16 cellular contexts compared by ENCODE assay signal in the genomic region with DNA sequence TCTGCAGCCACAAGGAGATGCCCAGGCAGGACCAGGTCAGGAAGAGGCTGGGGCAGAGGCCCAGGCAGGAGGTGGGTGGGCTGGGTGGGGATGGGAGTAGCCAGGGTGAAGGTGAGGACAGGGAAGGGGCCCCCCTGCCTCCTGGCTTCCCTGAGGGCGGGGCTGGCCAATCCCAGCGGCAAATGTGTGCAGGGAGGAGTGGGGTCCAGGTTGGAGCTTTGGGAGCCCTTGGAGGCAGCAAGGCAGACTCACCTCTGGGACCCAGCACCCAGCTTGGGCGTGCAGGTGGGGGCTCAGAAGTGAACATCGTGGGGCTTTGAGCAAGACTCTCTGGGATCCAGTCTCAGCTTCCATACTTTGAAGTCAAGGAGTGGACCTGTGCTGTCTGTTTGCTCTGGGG. TPM values are rescaled to one million over a fixed set of nuclear protein-coding genes. Genes with fewer than 3 reads are reported as not detected.
DNase-seq lines count a peak whose midpoint lies in the region; ATAC-seq and TF ChIP-seq lines count a peak whose summit lies in the region.
"Had no signal": no experiment of that assay in that cellular context is flagged by ENCODE, and none has a peak within 500 bp of the region (broad histone marks: within the 10 kb centered on the region; RNA-seq: fewer than 3 reads in every experiment).

No MANE protein-coding gene starts in this region.

- H3K4me1 Mint-ChIP-seq in activated T-cell treated with anti-CD3 and anti-CD28 coated beads, Interleukin-2, amount 50 U/mL, for 72 hours (ENCODE audit: low read depth): no peaks in the 10 kb centered on the region
- H3K4me1 Mint-ChIP-seq in activated T-cell treated with anti-CD3 and anti-CD28 coated beads, Interleukin-2, amount 50 U/mL, for 4 hours (ENCODE audit: low read depth): peaks cover 5% of the 10 kb centered on the region
- peaks cover 0 to 15% (median 8%) of the 10 kb centered on the region in 4 donors for H3K4me1 Mint-ChIP-seq in CD4-positive, CD25-positive, alpha-beta regulatory T cell
- H3K4me1 Mint-ChIP-seq in activated naive CD8-positive, alpha-beta T cell treated with anti-CD3 and anti-CD28 coated beads for 36 hours: peaks cover 9% of the 10 kb centered on the region
- H3K4me1 Mint-ChIP-seq in neural crest cell: no peaks in the 10 kb centered on the region

- no peak for DNase-seq in activated T-cell treated with anti-CD3 and anti-CD28 coated beads, Interleukin-2, amount 50 U/mL, for 72 hours
- no peak for DNase-seq in activated T-cell treated with anti-CD3 and anti-CD28 coated beads, Interleukin-2, amount 50 U/mL, for 4 hours
- no peak for DNase-seq in CD4-positive, CD25-positive, alpha-beta regulatory T cell
- no peak for DNase-seq in activated naive CD8-positive, alpha-beta T cell treated with anti-CD3 and anti-CD28 coated beads for 36 hours
- no peak for DNase-seq in neural crest cell (ENCODE audit: low read depth, low spot score)
- no peak for DNase-seq in NCI-H446 treated with DMSO at 0.1 percent for 48 hours (lab: John Stamatoyannopoulos, UW)
- no peak for DNase-seq in activated CD4-positive, alpha-beta T cell treated with anti-CD3 and anti-CD28 coated beads for 1 hour
- no peak for DNase-seq in NCI-H510A treated with DMSO at 0.1 percent for 48 hours (lab: John Stamatoyannopoulos, UW)
- DNase-seq: GM23248, IMR-90, Kasumi-1, NCI-H187 treated with DMSO at 0.1 percent for 48 hours, NCI-H2171, NCI-H82 had no signal

- H3K27me3 ChIP-seq in CD4-positive, CD25-positive, alpha-beta regulatory T cell (ENCODE audit: control insufficient read depth, insufficient read depth, low read length): no peaks in the 10 kb centered on the region

- no peaks in the 10 kb centered on the region for H3K36me3 ChIP-seq in CD4-positive, CD25-positive, alpha-beta regulatory T cell (ENCODE audit: control insufficient read depth, insufficient read depth, low read length)

- no peaks in the 10 kb centered on the region for H3K9me3 Mint-ChIP-seq in activated T-cell treated with anti-CD3 and anti-CD28 coated beads, Interleukin-2, amount 50 U/mL, for 72 hours
- H3K9me3 Mint-ChIP-seq in activated T-cell treated with anti-CD3 and anti-CD28 coated beads, Interleukin-2, amount 50 U/mL, for 4 hours: no peaks in the 10 kb centered on the region
- H3K9me3 Mint-ChIP-seq in CD4-positive, CD25-positive, alpha-beta regulatory T cell: no peaks in the 10 kb centered on the region
- no peaks in the 10 kb centered on the region for H3K9me3 Mint-ChIP-seq in activated naive CD8-positive, alpha-beta T cell treated with anti-CD3 and anti-CD28 coated beads for 36 hours
- H3K9me3 Mint-ChIP-seq in neural crest cell: no peaks in the 10 kb centered on the region

- peak overlapping the region; percentile 51 for H3K27ac Mint-ChIP-seq in activated T-cell treated with anti-CD3 and anti-CD28 coated beads, Interleukin-2, amount 50 U/mL, for 72 hours
- peak overlapping the region; percentile 87 to 95 (median 89) for H3K27ac Mint-ChIP-seq in CD4-positive, CD25-positive, alpha-beta regulatory T cell
- H3K27ac Mint-ChIP-seq in activated naive CD8-positive, alpha-beta T cell treated with anti-CD3 and anti-CD28 coated beads for 36 hours: peak overlapping the region; percentile 31
- H3K27ac Mint-ChIP-seq in neural crest cell (ENCODE audit: unreplicated experiment): peak overlapping the region; percentile 84

- no peak overlapping the region for H3K4me3 ChIP-seq in CD4-positive, CD25-positive, alpha-beta regulatory T cell (ENCODE audit: low read depth, low read length)
- H3K4me3 ChIP-seq: GM23248 had no signal

- H3K36me3 Mint-ChIP-seq in activated T-cell treated with anti-CD3 and anti-CD28 coated beads, Interleukin-2, amount 50 U/mL, for 72 hours (ENCODE audit: insufficient read depth in 2 of 2): no peaks in the 10 kb centered on the region
- H3K36me3 Mint-ChIP-seq in activated T-cell treated with anti-CD3 and anti-CD28 coated beads, Interleukin-2, amount 50 U/mL, for 4 hours (ENCODE audit: insufficient read depth): no peaks in the 10 kb centered on the region
- H3K36me3 Mint-ChIP-seq in CD4-positive, CD25-positive, alpha-beta regulatory T cell: no peaks in the 10 kb centered on the region
- no peaks in the 10 kb centered on the region for H3K36me3 Mint-ChIP-seq in activated naive CD8-positive, alpha-beta T cell treated with anti-CD3 and anti-CD28 coated beads for 36 hours
- H3K36me3 Mint-ChIP-seq in neural crest cell (ENCODE audit: low read depth): no peaks in the 10 kb centered on the region

- no peaks in the 10 kb centered on the region for H3K27me3 Mint-ChIP-seq in activated T-cell treated with anti-CD3 and anti-CD28 coated beads, Interleukin-2, amount 50 U/mL, for 72 hours (ENCODE audit: low read depth)
- H3K27me3 Mint-ChIP-seq in activated T-cell treated with anti-CD3 and anti-CD28 coated beads, Interleukin-2, amount 50 U/mL, for 4 hours (ENCODE audit: low read depth): no peaks in the 10 kb centered on the region
- H3K27me3 Mint-ChIP-seq in CD4-positive, CD25-positive, alpha-beta regulatory T cell: no peaks in the 10 kb centered on the region
- no peaks in the 10 kb centered on the region for H3K27me3 Mint-ChIP-seq in activated naive CD8-positive, alpha-beta T cell treated with anti-CD3 and anti-CD28 coated beads for 36 hours
- H3K27me3 Mint-ChIP-seq in neural crest cell (ENCODE audit: low read depth): no peaks in the 10 kb centered on the region

- no peak for ATAC-seq in activated T-cell treated with anti-CD3 and anti-CD28 coated beads, Interleukin-2, amount 50 U/mL, for 72 hours (replicated peaks in 1 of 2)
- ATAC-seq in activated T-cell treated with anti-CD3 and anti-CD28 coated beads, Interleukin-2, amount 50 U/mL, for 4 hours: no peak
- no peak for ATAC-seq in CD4-positive, CD25-positive, alpha-beta regulatory T cell (ENCODE audit: low read depth in 2 of 2)

- H3K4me3 Mint-ChIP-seq in activated T-cell treated with anti-CD3 and anti-CD28 coated beads, Interleukin-2, amount 50 U/mL, for 72 hours: no peak overlapping the region
- no peak overlapping the region for H3K4me3 Mint-ChIP-seq in activated T-cell treated with anti-CD3 and anti-CD28 coated beads, Interleukin-2, amount 50 U/mL, for 4 hours
- H3K4me3 Mint-ChIP-seq in CD4-positive, CD25-positive, alpha-beta regulatory T cell: peak overlapping the region in 1 of 4 donors; percentile 38
- no peak overlapping the region for H3K4me3 Mint-ChIP-seq in activated naive CD8-positive, alpha-beta T cell treated with anti-CD3 and anti-CD28 coated beads for 36 hours
- H3K4me3 Mint-ChIP-seq in neural crest cell: no peak overlapping the region

- no peaks in the 10 kb centered on the region for H3K9me3 ChIP-seq in CD4-positive, CD25-positive, alpha-beta regulatory T cell (ENCODE audit: control insufficient read depth in 2 of 2, low read length in 2 of 2)

- no peaks in the 10 kb centered on the region for H3K4me1 ChIP-seq in CD4-positive, CD25-positive, alpha-beta regulatory T cell (ENCODE audit: control insufficient read depth, insufficient read depth, low read length, poor library complexity, severe bottlenecking)

- no peak overlapping the region for H3K27ac ChIP-seq in CD4-positive, CD25-positive, alpha-beta regulatory T cell (ENCODE audit: insufficient read depth, low read length, poor library complexity, severe bottlenecking)
- H3K27ac ChIP-seq: GM23248 had no signal

- no peak for TF ChIP-seq CTCF in neural crest cell (conservative IDR thresholded peaks at IDR 0.05)

RNA-seq across cellular contexts. Expression of a gene that starts 25.2 kb away (rescaled TPM):
- total RNA-seq in activated T-cell treated with anti-CD3 and anti-CD28 coated beads, Interleukin-2, amount 50 U/mL, for 72 hours: not detected
- total RNA-seq in activated T-cell treated with anti-CD3 and anti-CD28 coated beads, Interleukin-2, amount 50 U/mL, for 4 hours: not detected
- 3.7 TPM for total RNA-seq in CD4-positive, CD25-positive, alpha-beta regulatory T cell
- not detected for polyA plus RNA-seq in CD4-positive, CD25-positive, alpha-beta regulatory T cell
- not detected for total RNA-seq in activated naive CD8-positive, alpha-beta T cell treated with anti-CD3 and anti-CD28 coated beads for 36 hours
- not detected in 2 replicates for total RNA-seq in neural crest cell
- total RNA-seq: GM23248, HT-29, IMR-90, NCI-H460 had no signal
- polyA plus RNA-seq: GM23248, IMR-90 had no signal

RNA-seq across cellular contexts. Expression of a gene that starts 35.8 kb away (rescaled TPM):
- 10 to 100 TPM; 82.5 to 95.5 TPM for total RNA-seq in activated T-cell treated with anti-CD3 and anti-CD28 coated beads, Interleukin-2, amount 50 U/mL, for 72 hours
- total RNA-seq in activated T-cell treated with anti-CD3 and anti-CD28 coated beads, Interleukin-2, amount 50 U/mL, for 4 hours: 10 to 100 TPM; 24.4 to 30.6 (median 25.0) TPM
- total RNA-seq in CD4-positive, CD25-positive, alpha-beta regulatory T cell: 57.2 TPM
- polyA plus RNA-seq in CD4-positive, CD25-positive, alpha-beta regulatory T cell: 10 to 100 TPM; 14.5 to 21.9 (median 19.1) TPM
- total RNA-seq in activated naive CD8-positive, alpha-beta T cell treated with anti-CD3 and anti-CD28 coated beads for 36 hours: 10 to 100 TPM; 36.9 to 38.8 TPM
- total RNA-seq in neural crest cell: 9.6 and 11.4 TPM in 2 replicates

Comparison
In these comparisons a context has a peak if more than half of its experiments do, and no peak if none do; other contexts are left out.
1. H3K27ac Mint-ChIP-seq: peak in every context shown above with its lines; median percentile 89 in CD4-positive, CD25-positive, alpha-beta regulatory T cell; 84 in neural crest cell; 51 in activated T-cell treated with anti-CD3 and anti-CD28 coated beads, Interleukin-2, amount 50 U/mL, for 72 hours; 31 in activated naive CD8-positive, alpha-beta T cell treated with anti-CD3 and anti-CD28 coated beads for 36 hours.